In the genomic region with DNA sequence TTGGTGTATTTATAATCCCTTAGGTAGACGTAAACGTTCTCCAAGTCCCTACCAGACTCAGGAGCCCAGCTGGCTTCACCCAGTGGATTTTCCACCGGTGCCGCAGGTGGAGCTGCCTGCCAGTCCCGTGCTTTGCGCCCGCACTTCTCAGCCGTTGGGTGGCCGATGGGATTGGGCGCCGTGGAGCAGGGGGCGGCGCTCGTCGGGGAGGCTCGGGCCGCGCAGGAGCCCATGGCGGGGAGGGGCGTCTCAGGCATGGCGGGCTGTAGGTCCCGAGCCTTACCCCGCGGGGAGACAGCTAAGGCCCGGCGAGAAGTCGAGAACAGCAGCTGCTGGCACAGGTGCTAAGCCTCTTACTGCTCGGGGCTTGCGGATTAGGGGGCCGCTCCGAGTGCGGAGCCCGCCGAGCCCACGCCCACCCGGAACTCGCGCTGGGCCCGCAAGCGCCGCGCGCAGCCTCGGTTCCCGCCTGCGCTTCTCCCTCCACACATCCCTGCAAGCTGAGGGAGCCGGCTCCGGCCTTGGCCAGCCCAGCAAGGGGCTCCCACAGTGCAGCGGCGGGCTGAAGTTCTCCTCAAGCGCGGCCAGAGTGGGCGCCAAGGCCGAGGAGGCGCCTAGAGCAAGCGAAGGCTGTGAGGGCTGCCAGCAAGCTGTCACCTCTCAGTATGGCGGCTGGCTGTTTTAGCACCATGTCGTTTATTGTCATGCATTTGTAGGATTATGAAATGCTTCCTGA, we compare ENCODE assay signal across 8 cellular contexts. TPM values are rescaled to one million over a fixed set of nuclear protein-coding genes. Genes with fewer than 3 reads are reported as not detected.
DNase-seq lines count a peak whose midpoint lies in the region; ATAC-seq and TF ChIP-seq lines count a peak whose summit lies in the region.

No MANE protein-coding gene starts in this region.

- peak overlapping the region; percentile 55 for H3K4me3 ChIP-seq in retinal pigment epithelial cell (ENCODE audit: low read length)

- peaks cover 30% of the 10 kb centered on the region for H3K4me1 Mint-ChIP-seq in T-helper 1 cell treated with Interleukin-12 subunit alpha and Interleukin-12 subunit beta and Interleukin-4 antibody, amounts not matched to agents 30 μg/mL and 1 μg/mL, for 36 hours (ENCODE audit: low read depth)

- ATAC-seq in GM19328 (IDR thresholded peaks at IDR 0.05; ENCODE audit: unreplicated experiment) (peak; percentile 47), HG03378 (IDR thresholded peaks at IDR 0.05; ENCODE audit: unreplicated experiment) (no peak)

- peak overlapping the region; percentile 89 for H3K27ac Mint-ChIP-seq in T-helper 1 cell treated with Interleukin-12 subunit alpha and Interleukin-12 subunit beta and Interleukin-4 antibody, amounts not matched to agents 30 μg/mL and 1 μg/mL, for 36 hours

- peaks cover 9% of the 10 kb centered on the region for H3K36me3 Mint-ChIP-seq in T-helper 1 cell treated with Interleukin-12 subunit alpha and Interleukin-12 subunit beta and Interleukin-4 antibody, amounts not matched to agents 30 μg/mL and 1 μg/mL, for 36 hours (ENCODE audit: low read depth)

- peaks cover 7% of the 10 kb centered on the region for H3K27me3 Mint-ChIP-seq in T-helper 1 cell treated with Interleukin-12 subunit alpha and Interleukin-12 subunit beta and Interleukin-4 antibody, amounts not matched to agents 30 μg/mL and 1 μg/mL, for 36 hours (ENCODE audit: low read depth)

- TF ChIP-seq CTCF in retinal pigment epithelial cell (conservative IDR thresholded peaks at IDR 0.05; ENCODE audit: low read depth, low read length), result no peak

- DNase-seq in AG20443 (ENCODE audit: low spot score) (peak; percentile 18), M059J (ENCODE audit: low read depth) (peak; percentile 74), amniotic epithelial cell (ENCODE audit: low read depth) (peak; percentile 49), hepatic stellate cell (ENCODE audit: low spot score) (peak; percentile 21), retinal pigment epithelial cell (ENCODE audit: low read depth) (no peak)

- peaks cover 18% of the 10 kb centered on the region for H3K9me3 Mint-ChIP-seq in T-helper 1 cell treated with Interleukin-12 subunit alpha and Interleukin-12 subunit beta and Interleukin-4 antibody, amounts not matched to agents 30 μg/mL and 1 μg/mL, for 36 hours

- H3K4me3 Mint-ChIP-seq in T-helper 1 cell treated with Interleukin-12 subunit alpha and Interleukin-12 subunit beta and Interleukin-4 antibody, amounts not matched to agents 30 μg/mL and 1 μg/mL, for 36 hours, result peak overlapping the region; percentile 82

RNA-seq across cellular contexts. Expression of a gene that starts 57.3 kb away (rescaled TPM):
- 88.1 and 104 TPM in 2 replicates for total RNA-seq in M059J (2014; rRNA removed; shearing (Covaris generic))
